8 cellular contexts compared by ENCODE assay signal in genomic region chr11:59551651-59552521, GRCh38. TPM values are rescaled to one million over a fixed set of nuclear protein-coding genes. Genes with fewer than 3 reads are reported as not detected.
A peak's percentile ranks its signal among the peaks of the same experiment; 100 is the strongest.
DNase-seq lines count a peak whose midpoint lies in the region; ATAC-seq and TF ChIP-seq lines count a peak whose summit lies in the region.

No MANE protein-coding gene starts in this region.

- no peak for DNase-seq in CD14-positive monocyte (ENCODE audit: low spot score)
- DNase-seq in HUDEP-2 (lab: John Stamatoyannopoulos, UW; ENCODE audit: unreplicated experiment in 76 of 76) = peak in 69 of 76 experiments; percentile 10 to 81 (median 47)
- peak; percentile 30 to 81 for DNase-seq in SW 1271 (lab: John Stamatoyannopoulos, UW)
- DNase-seq in endothelial cell (ENCODE audit: low spot score) = peak; percentile 39
- DNase-seq in myocyte (ENCODE audit: low read depth) = peak; percentile 75
- DNase-seq in NCI-H526 treated with DMSO at 0.1 percent for 48 hours (lab: John Stamatoyannopoulos, UW) = no peak

- H3K27me3 Mint-ChIP-seq in CD14-positive monocyte (ENCODE audit: low read depth in 3 of 3) = peaks cover 28 to 31% (median 30%) of the 10 kb centered on the region in 3 donors
- peaks cover 27% of the 10 kb centered on the region for H3K27me3 Mint-ChIP-seq in endothelial cell (ENCODE audit: unreplicated experiment)

- ATAC-seq in GM21367 (IDR thresholded peaks at IDR 0.05; ENCODE audit: unreplicated experiment) (no peak), HG02938 (IDR thresholded peaks at IDR 0.05; ENCODE audit: unreplicated experiment) (no peak)

- intact Hi-C loops in CD14-positive monocyte (cut with micrococcal nuclease) = loop anchor here in 1 of 2 donors (2.0 kb wide), 1 partner anchor 13 kb away; no protein-coding TSS in a partner anchor

- TF ChIP-seq CTCF in CD14-positive monocyte (IDR thresholded peaks at IDR 0.05) (no peak), endothelial cell (IDR thresholded peaks at IDR 0.05; ENCODE audit: unreplicated experiment) (no peak)

- peak overlapping the region; percentile 86 to 90 for H3K4me3 Mint-ChIP-seq in CD14-positive monocyte
- H3K4me3 Mint-ChIP-seq in endothelial cell (ENCODE audit: unreplicated experiment) = peak overlapping the region; percentile 91

- H3K27ac Mint-ChIP-seq in CD14-positive monocyte = no peak overlapping the region
- H3K27ac Mint-ChIP-seq in endothelial cell (ENCODE audit: unreplicated experiment) = peak overlapping the region; percentile 99

- H3K4me1 Mint-ChIP-seq in CD14-positive monocyte (peaks cover 52% of the 10 kb centered on the region), endothelial cell (ENCODE audit: unreplicated experiment) (peaks cover 37% of the 10 kb centered on the region)

- H3K36me3 Mint-ChIP-seq in CD14-positive monocyte (peaks cover 0 to 3% of the 10 kb centered on the region in 2 donors), endothelial cell (ENCODE audit: low read depth, unreplicated experiment) (peaks cover 8% of the 10 kb centered on the region)

- H3K9me3 Mint-ChIP-seq in CD14-positive monocyte (peaks cover 0 to 15% (median 10%) of the 10 kb centered on the region in 7 donors), endothelial cell (ENCODE audit: unreplicated experiment) (no peaks in the 10 kb centered on the region)

RNA-seq across cellular contexts. Expression of gene OR4D9, which starts 40.5 kb away (rescaled TPM):
- not detected for polyA plus RNA-seq in CD14-positive monocyte
- total RNA-seq in endothelial cell (ENCODE audit: unreplicated experiment) (not detected), myocyte (not detected in 2 replicates)
- polyA plus RNA-seq in myocyte (2012) = not detected

RNA-seq across cellular contexts. Expression of gene OR4D11, which starts 48.5 kb away (rescaled TPM):
- polyA plus RNA-seq in CD14-positive monocyte = not detected
- not detected for total RNA-seq in endothelial cell (ENCODE audit: unreplicated experiment)
- total RNA-seq in myocyte = not detected in 2 replicates
- polyA plus RNA-seq in myocyte (2012) = not detected

Comparison
In these comparisons a context has a peak if more than half of its experiments do, and no peak if none do; other contexts are left out.
1. DNase-seq: peak in HUDEP-2 (69 of 76), SW 1271 (2 of 2), endothelial cell (single experiment) and myocyte (single experiment); none in CD14-positive monocyte (single experiment) and NCI-H526 treated with DMSO at 0.1 percent for 48 hours (single experiment).